In the genomic region with DNA sequence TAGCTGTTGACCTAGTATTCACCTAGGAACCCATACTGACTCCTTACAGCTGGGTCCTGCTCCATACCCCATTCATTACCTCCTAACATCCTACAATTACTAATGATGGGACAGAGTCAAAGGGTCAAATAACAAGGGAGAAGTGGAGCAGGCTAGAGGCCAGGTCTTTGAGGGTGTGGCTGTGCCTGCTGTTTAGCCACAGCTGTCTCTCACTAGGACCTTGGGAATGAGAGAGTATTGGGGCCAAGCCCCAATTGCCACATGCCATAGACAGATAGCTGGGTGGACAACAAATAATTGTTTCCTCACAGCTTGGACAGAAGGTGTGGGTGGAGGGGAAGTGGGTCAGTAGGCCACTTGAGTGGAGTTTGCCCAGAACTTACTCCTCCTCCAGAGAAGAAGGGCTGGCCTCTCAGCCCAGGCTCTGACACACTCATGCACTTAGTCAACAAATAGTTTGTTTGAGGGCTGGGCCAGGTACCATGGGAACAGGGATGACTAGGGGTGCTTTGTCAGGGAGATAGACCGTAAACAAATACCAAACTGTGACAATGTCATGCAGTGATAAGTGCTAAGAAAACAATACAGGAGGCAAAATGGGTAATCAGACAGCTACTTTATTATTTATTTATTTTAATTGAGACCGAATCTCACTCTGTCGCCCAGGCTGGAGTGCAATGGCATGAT, we compare ENCODE assay signal across 1 cellular context.
TF ChIP-seq lines count a peak whose summit lies in the region.

No MANE protein-coding gene starts in this region.

TF ChIP-seq in K562, 482 proteins besides CTCF, POLR2A, EP300 and RAD21 (continued from another document and continues in another):
- TF ChIP-seq, protein P1, sequence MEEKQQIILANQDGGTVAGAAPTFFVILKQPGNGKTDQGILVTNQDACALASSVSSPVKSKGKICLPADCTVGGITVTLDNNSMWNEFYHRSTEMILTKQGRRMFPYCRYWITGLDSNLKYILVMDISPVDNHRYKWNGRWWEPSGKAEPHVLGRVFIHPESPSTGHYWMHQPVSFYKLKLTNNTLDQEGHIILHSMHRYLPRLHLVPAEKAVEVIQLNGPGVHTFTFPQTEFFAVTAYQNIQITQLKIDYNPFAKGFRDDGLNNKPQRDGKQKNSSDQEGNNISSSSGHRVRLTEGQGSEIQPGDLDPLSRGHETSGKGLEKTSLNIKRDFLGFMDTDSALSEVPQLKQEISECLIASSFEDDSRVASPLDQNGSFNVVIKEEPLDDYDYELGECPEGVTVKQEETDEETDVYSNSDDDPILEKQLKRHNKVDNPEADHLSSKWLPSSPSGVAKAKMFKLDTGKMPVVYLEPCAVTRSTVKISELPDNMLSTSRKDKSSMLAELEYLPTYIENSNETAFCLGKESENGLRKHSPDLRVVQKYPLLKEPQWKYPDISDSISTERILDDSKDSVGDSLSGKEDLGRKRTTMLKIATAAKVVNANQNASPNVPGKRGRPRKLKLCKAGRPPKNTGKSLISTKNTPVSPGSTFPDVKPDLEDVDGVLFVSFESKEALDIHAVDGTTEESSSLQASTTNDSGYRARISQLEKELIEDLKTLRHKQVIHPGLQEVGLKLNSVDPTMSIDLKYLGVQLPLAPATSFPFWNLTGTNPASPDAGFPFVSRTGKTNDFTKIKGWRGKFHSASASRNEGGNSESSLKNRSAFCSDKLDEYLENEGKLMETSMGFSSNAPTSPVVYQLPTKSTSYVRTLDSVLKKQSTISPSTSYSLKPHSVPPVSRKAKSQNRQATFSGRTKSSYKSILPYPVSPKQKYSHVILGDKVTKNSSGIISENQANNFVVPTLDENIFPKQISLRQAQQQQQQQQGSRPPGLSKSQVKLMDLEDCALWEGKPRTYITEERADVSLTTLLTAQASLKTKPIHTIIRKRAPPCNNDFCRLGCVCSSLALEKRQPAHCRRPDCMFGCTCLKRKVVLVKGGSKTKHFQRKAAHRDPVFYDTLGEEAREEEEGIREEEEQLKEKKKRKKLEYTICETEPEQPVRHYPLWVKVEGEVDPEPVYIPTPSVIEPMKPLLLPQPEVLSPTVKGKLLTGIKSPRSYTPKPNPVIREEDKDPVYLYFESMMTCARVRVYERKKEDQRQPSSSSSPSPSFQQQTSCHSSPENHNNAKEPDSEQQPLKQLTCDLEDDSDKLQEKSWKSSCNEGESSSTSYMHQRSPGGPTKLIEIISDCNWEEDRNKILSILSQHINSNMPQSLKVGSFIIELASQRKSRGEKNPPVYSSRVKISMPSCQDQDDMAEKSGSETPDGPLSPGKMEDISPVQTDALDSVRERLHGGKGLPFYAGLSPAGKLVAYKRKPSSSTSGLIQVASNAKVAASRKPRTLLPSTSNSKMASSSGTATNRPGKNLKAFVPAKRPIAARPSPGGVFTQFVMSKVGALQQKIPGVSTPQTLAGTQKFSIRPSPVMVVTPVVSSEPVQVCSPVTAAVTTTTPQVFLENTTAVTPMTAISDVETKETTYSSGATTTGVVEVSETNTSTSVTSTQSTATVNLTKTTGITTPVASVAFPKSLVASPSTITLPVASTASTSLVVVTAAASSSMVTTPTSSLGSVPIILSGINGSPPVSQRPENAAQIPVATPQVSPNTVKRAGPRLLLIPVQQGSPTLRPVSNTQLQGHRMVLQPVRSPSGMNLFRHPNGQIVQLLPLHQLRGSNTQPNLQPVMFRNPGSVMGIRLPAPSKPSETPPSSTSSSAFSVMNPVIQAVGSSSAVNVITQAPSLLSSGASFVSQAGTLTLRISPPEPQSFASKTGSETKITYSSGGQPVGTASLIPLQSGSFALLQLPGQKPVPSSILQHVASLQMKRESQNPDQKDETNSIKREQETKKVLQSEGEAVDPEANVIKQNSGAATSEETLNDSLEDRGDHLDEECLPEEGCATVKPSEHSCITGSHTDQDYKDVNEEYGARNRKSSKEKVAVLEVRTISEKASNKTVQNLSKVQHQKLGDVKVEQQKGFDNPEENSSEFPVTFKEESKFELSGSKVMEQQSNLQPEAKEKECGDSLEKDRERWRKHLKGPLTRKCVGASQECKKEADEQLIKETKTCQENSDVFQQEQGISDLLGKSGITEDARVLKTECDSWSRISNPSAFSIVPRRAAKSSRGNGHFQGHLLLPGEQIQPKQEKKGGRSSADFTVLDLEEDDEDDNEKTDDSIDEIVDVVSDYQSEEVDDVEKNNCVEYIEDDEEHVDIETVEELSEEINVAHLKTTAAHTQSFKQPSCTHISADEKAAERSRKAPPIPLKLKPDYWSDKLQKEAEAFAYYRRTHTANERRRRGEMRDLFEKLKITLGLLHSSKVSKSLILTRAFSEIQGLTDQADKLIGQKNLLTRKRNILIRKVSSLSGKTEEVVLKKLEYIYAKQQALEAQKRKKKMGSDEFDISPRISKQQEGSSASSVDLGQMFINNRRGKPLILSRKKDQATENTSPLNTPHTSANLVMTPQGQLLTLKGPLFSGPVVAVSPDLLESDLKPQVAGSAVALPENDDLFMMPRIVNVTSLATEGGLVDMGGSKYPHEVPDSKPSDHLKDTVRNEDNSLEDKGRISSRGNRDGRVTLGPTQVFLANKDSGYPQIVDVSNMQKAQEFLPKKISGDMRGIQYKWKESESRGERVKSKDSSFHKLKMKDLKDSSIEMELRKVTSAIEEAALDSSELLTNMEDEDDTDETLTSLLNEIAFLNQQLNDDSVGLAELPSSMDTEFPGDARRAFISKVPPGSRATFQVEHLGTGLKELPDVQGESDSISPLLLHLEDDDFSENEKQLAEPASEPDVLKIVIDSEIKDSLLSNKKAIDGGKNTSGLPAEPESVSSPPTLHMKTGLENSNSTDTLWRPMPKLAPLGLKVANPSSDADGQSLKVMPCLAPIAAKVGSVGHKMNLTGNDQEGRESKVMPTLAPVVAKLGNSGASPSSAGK (IDR thresholded peaks at IDR 0.05) = no peak
- TF ChIP-seq ZNF134 (CRISPR knock-in tag; conservative IDR thresholded peaks at IDR 0.05) (no peak), RBM39 (optimal IDR thresholded peaks at IDR 0.05; ENCODE audit: low read depth, low read length) (no peak), ELF1 (tag; IDR thresholded peaks at IDR 0.05) (no peak), MCM3 (IDR thresholded peaks at IDR 0.05) (no peak), PHTF2 (CRISPR knock-in tag; IDR thresholded peaks at IDR 0.05) (no peak), TEAD2 (tag; IDR thresholded peaks at IDR 0.05) (no peak), ZKSCAN3 (CRISPR knock-in tag; IDR thresholded peaks at IDR 0.05) (no peak), GABPB1 (CRISPR knock-in tag; IDR thresholded peaks at IDR 0.05) (no peak), FOXJ3 (CRISPR knock-in tag; IDR thresholded peaks at IDR 0.05) (peak; percentile 91), STAT5A (IDR thresholded peaks at IDR 0.05; ENCODE audit: borderline replicate concordance, low read length) (no peak), NFRKB (IDR thresholded peaks at IDR 0.05; ENCODE audit: low read depth) (no peak), SIRT6 (IDR thresholded peaks at IDR 0.05; ENCODE audit: low read depth, low read length) (no peak), EWSR1 (IDR thresholded peaks at IDR 0.05; ENCODE audit: borderline replicate concordance, low read depth, partially characterized antibody) (no peak), EGR1 (conservative IDR thresholded peaks at IDR 0.05) (peak; percentile 84), EP400 (IDR thresholded peaks at IDR 0.05) (no peak), ZNF324 (CRISPR knock-in tag; IDR thresholded peaks at IDR 0.05) (no peak), NBN (IDR thresholded peaks at IDR 0.05; ENCODE audit: low read depth) (no peak), KLF10 (CRISPR knock-in tag; IDR thresholded peaks at IDR 0.05) (no peak), TSC22D4 (tag; IDR thresholded peaks at IDR 0.05) (no peak), TCFL5 (CRISPR knock-in tag; conservative IDR thresholded peaks at IDR 0.05) (no peak), ELF4 (CRISPR knock-in tag; IDR thresholded peaks at IDR 0.05) (no peak), SIX5 (IDR thresholded peaks at IDR 0.05; ENCODE audit: borderline replicate concordance in 1 of 2, insufficient read depth in 1 of 2, low read depth in 1 of 2, low read length in 2 of 2) (no peak), ETV5 (CRISPR knock-in tag; IDR thresholded peaks at IDR 0.05; ENCODE audit: low read depth) (no peak), TAL1 (IDR thresholded peaks at IDR 0.05) (peak; percentile 30), BRD4 (IDR thresholded peaks at IDR 0.05) (no peak), ARNT (IDR thresholded peaks at IDR 0.05) (no peak), ZNF830 (CRISPR knock-in tag; IDR thresholded peaks at IDR 0.05) (no peak)
- TF ChIP-seq, protein P2, sequence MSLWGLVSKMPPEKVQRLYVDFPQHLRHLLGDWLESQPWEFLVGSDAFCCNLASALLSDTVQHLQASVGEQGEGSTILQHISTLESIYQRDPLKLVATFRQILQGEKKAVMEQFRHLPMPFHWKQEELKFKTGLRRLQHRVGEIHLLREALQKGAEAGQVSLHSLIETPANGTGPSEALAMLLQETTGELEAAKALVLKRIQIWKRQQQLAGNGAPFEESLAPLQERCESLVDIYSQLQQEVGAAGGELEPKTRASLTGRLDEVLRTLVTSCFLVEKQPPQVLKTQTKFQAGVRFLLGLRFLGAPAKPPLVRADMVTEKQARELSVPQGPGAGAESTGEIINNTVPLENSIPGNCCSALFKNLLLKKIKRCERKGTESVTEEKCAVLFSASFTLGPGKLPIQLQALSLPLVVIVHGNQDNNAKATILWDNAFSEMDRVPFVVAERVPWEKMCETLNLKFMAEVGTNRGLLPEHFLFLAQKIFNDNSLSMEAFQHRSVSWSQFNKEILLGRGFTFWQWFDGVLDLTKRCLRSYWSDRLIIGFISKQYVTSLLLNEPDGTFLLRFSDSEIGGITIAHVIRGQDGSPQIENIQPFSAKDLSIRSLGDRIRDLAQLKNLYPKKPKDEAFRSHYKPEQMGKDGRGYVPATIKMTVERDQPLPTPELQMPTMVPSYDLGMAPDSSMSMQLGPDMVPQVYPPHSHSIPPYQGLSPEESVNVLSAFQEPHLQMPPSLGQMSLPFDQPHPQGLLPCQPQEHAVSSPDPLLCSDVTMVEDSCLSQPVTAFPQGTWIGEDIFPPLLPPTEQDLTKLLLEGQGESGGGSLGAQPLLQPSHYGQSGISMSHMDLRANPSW (CRISPR knock-in tag; IDR thresholded peaks at IDR 0.05) = no peak
- TF ChIP-seq, protein P3, sequence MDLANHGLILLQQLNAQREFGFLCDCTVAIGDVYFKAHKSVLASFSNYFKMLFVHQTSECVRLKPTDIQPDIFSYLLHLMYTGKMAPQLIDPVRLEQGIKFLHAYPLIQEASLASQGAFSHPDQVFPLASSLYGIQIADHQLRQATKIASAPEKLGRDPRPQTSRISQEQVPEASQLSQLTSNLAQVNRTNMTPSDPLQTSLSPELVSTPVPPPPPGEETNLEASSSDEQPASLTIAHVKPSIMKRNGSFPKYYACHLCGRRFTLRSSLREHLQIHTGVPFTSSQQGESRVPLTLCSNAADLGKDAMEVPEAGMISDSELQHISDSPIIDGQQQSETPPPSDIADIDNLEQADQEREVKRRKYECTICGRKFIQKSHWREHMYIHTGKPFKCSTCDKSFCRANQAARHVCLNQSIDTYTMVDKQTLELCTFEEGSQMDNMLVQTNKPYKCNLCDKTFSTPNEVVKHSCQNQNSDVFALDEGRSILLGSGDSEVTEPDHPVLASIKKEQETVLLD (IDR thresholded peaks at IDR 0.05) = no peak
- TF ChIP-seq, protein P4, sequence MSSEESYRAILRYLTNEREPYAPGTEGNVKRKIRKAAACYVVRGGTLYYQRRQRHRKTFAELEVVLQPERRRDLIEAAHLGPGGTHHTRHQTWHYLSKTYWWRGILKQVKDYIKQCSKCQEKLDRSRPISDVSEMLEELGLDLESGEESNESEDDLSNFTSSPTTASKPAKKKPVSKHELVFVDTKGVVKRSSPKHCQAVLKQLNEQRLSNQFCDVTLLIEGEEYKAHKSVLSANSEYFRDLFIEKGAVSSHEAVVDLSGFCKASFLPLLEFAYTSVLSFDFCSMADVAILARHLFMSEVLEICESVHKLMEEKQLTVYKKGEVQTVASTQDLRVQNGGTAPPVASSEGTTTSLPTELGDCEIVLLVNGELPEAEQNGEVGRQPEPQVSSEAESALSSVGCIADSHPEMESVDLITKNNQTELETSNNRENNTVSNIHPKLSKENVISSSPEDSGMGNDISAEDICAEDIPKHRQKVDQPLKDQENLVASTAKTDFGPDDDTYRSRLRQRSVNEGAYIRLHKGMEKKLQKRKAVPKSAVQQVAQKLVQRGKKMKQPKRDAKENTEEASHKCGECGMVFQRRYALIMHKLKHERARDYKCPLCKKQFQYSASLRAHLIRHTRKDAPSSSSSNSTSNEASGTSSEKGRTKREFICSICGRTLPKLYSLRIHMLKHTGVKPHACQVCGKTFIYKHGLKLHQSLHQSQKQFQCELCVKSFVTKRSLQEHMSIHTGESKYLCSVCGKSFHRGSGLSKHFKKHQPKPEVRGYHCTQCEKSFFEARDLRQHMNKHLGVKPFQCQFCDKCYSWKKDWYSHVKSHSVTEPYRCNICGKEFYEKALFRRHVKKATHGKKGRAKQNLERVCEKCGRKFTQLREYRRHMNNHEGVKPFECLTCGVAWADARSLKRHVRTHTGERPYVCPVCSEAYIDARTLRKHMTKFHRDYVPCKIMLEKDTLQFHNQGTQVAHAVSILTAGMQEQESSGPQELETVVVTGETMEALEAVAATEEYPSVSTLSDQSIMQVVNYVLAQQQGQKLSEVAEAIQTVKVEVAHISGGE (CRISPR knock-in tag; IDR thresholded peaks at IDR 0.05) = peak in 1 of 3 experiments; percentile 53; a peak in 2 of 6 replicates
- TF ChIP-seq, protein P5, sequence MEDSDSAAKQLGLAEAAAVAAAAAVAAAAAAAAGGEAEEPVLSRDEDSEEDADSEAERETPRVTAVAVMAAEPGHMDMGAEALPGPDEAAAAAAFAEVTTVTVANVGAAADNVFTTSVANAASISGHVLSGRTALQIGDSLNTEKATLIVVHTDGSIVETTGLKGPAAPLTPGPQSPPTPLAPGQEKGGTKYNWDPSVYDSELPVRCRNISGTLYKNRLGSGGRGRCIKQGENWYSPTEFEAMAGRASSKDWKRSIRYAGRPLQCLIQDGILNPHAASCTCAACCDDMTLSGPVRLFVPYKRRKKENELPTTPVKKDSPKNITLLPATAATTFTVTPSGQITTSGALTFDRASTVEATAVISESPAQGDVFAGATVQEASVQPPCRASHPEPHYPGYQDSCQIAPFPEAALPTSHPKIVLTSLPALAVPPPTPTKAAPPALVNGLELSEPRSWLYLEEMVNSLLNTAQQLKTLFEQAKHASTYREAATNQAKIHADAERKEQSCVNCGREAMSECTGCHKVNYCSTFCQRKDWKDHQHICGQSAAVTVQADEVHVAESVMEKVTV (CRISPR knock-in tag; IDR thresholded peaks at IDR 0.05) = no peak
- TF ChIP-seq, protein P6, sequence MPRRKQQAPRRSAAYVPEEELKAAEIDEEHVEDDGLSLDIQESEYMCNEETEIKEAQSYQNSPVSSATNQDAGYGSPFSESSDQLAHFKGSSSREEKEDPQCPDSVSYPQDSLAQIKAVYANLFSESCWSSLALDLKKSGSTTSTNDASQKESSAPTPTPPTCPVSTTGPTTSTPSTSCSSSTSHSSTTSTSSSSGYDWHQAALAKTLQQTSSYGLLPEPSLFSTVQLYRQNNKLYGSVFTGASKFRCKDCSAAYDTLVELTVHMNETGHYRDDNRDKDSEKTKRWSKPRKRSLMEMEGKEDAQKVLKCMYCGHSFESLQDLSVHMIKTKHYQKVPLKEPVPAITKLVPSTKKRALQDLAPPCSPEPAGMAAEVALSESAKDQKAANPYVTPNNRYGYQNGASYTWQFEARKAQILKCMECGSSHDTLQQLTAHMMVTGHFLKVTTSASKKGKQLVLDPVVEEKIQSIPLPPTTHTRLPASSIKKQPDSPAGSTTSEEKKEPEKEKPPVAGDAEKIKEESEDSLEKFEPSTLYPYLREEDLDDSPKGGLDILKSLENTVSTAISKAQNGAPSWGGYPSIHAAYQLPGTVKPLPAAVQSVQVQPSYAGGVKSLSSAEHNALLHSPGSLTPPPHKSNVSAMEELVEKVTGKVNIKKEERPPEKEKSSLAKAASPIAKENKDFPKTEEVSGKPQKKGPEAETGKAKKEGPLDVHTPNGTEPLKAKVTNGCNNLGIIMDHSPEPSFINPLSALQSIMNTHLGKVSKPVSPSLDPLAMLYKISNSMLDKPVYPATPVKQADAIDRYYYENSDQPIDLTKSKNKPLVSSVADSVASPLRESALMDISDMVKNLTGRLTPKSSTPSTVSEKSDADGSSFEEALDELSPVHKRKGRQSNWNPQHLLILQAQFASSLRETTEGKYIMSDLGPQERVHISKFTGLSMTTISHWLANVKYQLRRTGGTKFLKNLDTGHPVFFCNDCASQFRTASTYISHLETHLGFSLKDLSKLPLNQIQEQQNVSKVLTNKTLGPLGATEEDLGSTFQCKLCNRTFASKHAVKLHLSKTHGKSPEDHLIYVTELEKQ (CRISPR knock-in tag; IDR thresholded peaks at IDR 0.05) = no peak
